In the genomic region with DNA sequence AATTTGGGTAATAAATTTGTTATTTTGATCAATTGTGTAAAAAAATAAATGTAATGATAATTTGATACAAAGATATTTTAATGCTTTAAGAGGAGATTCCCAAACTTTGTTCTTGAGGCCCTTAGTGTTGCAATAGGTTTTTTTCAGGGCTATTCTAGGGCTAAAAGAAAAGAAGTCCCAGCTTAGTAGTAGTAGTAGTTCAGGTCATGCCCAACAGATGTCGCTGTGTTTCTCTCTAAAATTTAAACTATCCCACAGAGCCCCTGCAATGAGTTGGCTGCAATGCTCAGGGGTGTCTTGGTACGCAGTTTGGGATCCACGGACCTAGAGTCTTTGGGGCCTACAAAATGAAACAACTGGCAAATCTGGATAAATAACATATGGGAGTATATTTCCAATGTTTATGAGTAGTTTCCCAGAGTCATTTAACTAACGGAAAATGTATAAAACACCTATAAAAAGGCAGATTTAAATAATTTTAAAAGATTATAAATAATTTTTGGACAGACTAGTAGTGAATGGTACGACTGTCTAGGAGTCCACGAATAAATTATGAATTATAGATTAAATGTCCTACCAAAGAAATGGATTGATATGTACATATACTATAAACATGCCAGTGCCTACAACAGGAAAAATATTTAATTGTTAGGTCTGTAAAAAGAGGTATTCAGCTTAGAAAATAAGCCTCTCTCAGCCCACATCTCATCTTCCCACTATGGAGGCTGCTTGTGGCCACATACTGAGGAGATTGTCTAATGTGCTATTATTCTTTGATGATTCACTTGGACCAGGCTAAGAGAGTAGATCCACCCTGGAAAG, we compare ENCODE assay signal across 8 cellular contexts.
DNase-seq lines count a peak whose midpoint lies in the region; ATAC-seq, FAIRE-seq and TF ChIP-seq lines count a peak whose summit lies in the region.

No MANE protein-coding gene starts in this region.

- CTCF ChIA-PET in Calu3 (lab: Charles Lee) = interaction anchor here (0.6 to 2.7 kb wide), 6 partner anchors 12 to 788 kb away, joined by 3 to 24 read pairs (median 3); no protein-coding TSS in a partner anchor

- H3K4me2 ChIP-seq in fibroblast of lung (ENCODE audit: extremely low read depth, insufficient read depth, low read length) = no peak overlapping the region

- H3K36me3 ChIP-seq in fibroblast of lung (ENCODE audit: control insufficient read depth, insufficient read depth, low read length) = no peaks in the 10 kb centered on the region
- no peaks in the 10 kb centered on the region for H3K36me3 ChIP-seq in neutrophil

- H3K9me3 ChIP-seq in fibroblast of lung (ENCODE audit: control insufficient read depth, insufficient read depth, low read depth, low read length) (no peaks in the 10 kb centered on the region), neutrophil (no peaks in the 10 kb centered on the region)

- no peak overlapping the region for H3K27ac ChIP-seq in fibroblast of lung (ENCODE audit: insufficient read depth, low read length)
- H3K27ac ChIP-seq in neutrophil = no peak overlapping the region

- H3K79me2 ChIP-seq in fibroblast of lung (ENCODE audit: control insufficient read depth, insufficient read depth, low read length) = no peaks in the 10 kb centered on the region

- H3K4me3 ChIP-seq in fibroblast of lung (replicated peaks in 1 of 4; ENCODE audit: control extremely low read depth in 1 of 4, insufficient read depth in 1 of 4, low read depth in 3 of 4, low read length in 4 of 4) (no peak overlapping the region), neutrophil (ENCODE audit: low read depth in 1 of 2, low read length in 1 of 2) (no peak overlapping the region)

- peaks cover 4% of the 10 kb centered on the region for H3K9me3 Mint-ChIP-seq in Calu3 (ENCODE audit: low read depth, unreplicated experiment)

- FAIRE-seq in TTC549 (lab: Jason Lieb, UNC) = peak; percentile 89

- H3K27me3 ChIP-seq in fibroblast of lung (ENCODE audit: control insufficient read depth, insufficient read depth, low read length) (no peaks in the 10 kb centered on the region), neutrophil (no peaks in the 10 kb centered on the region)

- peak; percentile 71 for TF ChIP-seq CTCF in Calu3 (IDR thresholded peaks at IDR 0.05; ENCODE audit: unreplicated experiment)
- peak; percentile 76 to 79 for TF ChIP-seq CTCF in fibroblast of lung (conservative IDR thresholded peaks at IDR 0.05 in 1 of 2, IDR thresholded peaks at IDR 0.05 in 1 of 2; ENCODE audit: low read depth in 1 of 2, low read length in 2 of 2)
- TF ChIP-seq CTCF in neutrophil (IDR thresholded peaks at IDR 0.05) = peak; percentile 46

- H3K27ac Mint-ChIP-seq in Calu3 (ENCODE audit: unreplicated experiment) = no peak overlapping the region

- ATAC-seq in GM21825 (IDR thresholded peaks at IDR 0.05; ENCODE audit: unreplicated experiment) = no peak

- H2AFZ ChIP-seq in fibroblast of lung (ENCODE audit: low read length) = no peak overlapping the region

- no peaks in the 10 kb centered on the region for H3K4me1 Mint-ChIP-seq in Calu3 (ENCODE audit: low read depth, unreplicated experiment)

- intact Hi-C loops in Calu3 (cut with micrococcal nuclease; ENCODE audit: unreplicated experiment) = no loop called here

- no peaks in the 10 kb centered on the region for H3K36me3 Mint-ChIP-seq in Calu3 (ENCODE audit: insufficient read depth, unreplicated experiment)

- DNase-seq in Calu3 (peak; percentile 55), GM19238 (ENCODE audit: insufficient read length, low spot score) (peak; percentile 4), NAMALWA (ENCODE audit: low spot score) (peak; percentile 81), fibroblast of lung (ENCODE audit: low read depth in 2 of 2) (peak; percentile 80 to 82)
- no peak for DNase-seq in activated CD4-positive, CD25-positive, alpha-beta regulatory T cell treated with anti-CD3 and anti-CD28 coated beads, Interleukin-2, amount 50 U/mL, for 72 hours

- H4K20me1 ChIP-seq in fibroblast of lung (ENCODE audit: control insufficient read depth, extremely low read depth, insufficient read depth, low read length) = no peaks in the 10 kb centered on the region

- no peak overlapping the region for H3K4me3 Mint-ChIP-seq in Calu3 (ENCODE audit: low read depth, unreplicated experiment)

- no TSS peak for BruUV-seq in Calu3 (replicated peaks; lab: Mats Ljungman, UMichigan)

- H3K27me3 Mint-ChIP-seq in Calu3 (ENCODE audit: unreplicated experiment) = no peaks in the 10 kb centered on the region

- no peak overlapping the region for H3K9ac ChIP-seq in fibroblast of lung (ENCODE audit: insufficient read depth, low read length)

- no peaks in the 10 kb centered on the region for H3K4me1 ChIP-seq in fibroblast of lung (ENCODE audit: control insufficient read depth, extremely low read depth, insufficient read depth, low read length)
- H3K4me1 ChIP-seq in neutrophil (ENCODE audit: control insufficient read depth in 1 of 2, insufficient read depth in 1 of 2, low read depth in 1 of 2, low read length in 1 of 2) = no peaks in the 10 kb centered on the region
